In the genomic region with DNA sequence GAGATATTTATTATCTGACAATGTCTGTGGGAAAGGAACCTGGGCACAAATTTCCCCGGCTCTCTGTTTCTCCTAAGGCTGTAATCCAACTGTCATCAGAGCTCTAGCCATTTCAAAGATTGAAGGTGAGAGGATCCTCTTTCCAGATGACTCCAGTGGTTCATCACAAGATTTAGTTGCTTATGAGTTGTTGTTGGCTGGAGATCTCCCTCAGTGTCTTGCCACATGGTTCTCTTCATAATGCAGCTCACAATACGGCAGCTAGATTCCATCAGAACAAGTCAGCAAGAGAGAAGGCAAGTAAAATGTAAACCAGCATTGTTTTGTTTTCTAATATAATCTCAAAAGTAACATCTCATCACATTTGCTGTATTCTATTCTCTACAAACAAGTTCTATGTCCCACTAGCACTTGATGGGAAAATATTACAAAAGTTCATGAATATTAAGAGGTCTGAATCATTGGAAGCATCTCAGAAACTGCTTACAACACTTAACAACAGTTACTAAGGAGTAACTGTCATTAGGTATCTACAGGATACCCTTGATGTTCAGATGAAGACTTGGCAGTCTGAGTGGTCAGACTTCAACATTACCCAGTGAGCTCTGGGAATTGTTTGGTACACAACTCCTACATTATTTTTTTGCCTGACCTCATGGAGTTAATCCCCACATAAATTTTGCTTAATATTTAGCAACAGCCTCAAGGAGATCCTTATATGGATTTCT, we compare ENCODE assay signal across 1 cellular context.
TF ChIP-seq lines count a peak whose summit lies in the region.

No MANE protein-coding gene starts in this region.

TF ChIP-seq in HepG2, 621 proteins besides CTCF, POLR2A, EP300 and RAD21:
- TF ChIP-seq ARID3A (IDR thresholded peaks at IDR 0.05; ENCODE audit: low read depth, low read length) (no peak), SNAPC5 (CRISPR knock-in tag; IDR thresholded peaks at IDR 0.05; ENCODE audit: borderline replicate concordance) (no peak), KDM5A (IDR thresholded peaks at IDR 0.05; ENCODE audit: borderline replicate concordance, low read length) (no peak), KDM6A (CRISPR knock-in tag; IDR thresholded peaks at IDR 0.05; ENCODE audit: low read depth) (no peak), RERE (CRISPR knock-in tag; IDR thresholded peaks at IDR 0.05; ENCODE audit: low read depth) (no peak), ZFP91 (CRISPR knock-in tag; IDR thresholded peaks at IDR 0.05; ENCODE audit: borderline replicate concordance) (no peak), SIN3A (IDR thresholded peaks at IDR 0.05; ENCODE audit: borderline replicate concordance, low read depth, low read length) (no peak), ZNF331 (CRISPR knock-in tag; IDR thresholded peaks at IDR 0.05) (no peak), RBM22 (optimal IDR thresholded peaks at IDR 0.05; ENCODE audit: low read length) (no peak), ZNF530 (CRISPR knock-in tag; IDR thresholded peaks at IDR 0.05; ENCODE audit: low read depth) (no peak), ZNF687 (CRISPR knock-in tag; IDR thresholded peaks at IDR 0.05) (no peak), HNRNPL (IDR thresholded peaks at IDR 0.05; ENCODE audit: low read depth, low read length) (no peak), SMC3 (IDR thresholded peaks at IDR 0.05; ENCODE audit: low read length) (no peak), SP2 (CRISPR knock-in tag; IDR thresholded peaks at IDR 0.05) (no peak)
- TF ChIP-seq, protein P1, sequence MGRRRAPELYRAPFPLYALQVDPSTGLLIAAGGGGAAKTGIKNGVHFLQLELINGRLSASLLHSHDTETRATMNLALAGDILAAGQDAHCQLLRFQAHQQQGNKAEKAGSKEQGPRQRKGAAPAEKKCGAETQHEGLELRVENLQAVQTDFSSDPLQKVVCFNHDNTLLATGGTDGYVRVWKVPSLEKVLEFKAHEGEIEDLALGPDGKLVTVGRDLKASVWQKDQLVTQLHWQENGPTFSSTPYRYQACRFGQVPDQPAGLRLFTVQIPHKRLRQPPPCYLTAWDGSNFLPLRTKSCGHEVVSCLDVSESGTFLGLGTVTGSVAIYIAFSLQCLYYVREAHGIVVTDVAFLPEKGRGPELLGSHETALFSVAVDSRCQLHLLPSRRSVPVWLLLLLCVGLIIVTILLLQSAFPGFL (CRISPR knock-in tag; IDR thresholded peaks at IDR 0.05): no peak
